32 cellular contexts compared by ENCODE assay signal in the genomic region with DNA sequence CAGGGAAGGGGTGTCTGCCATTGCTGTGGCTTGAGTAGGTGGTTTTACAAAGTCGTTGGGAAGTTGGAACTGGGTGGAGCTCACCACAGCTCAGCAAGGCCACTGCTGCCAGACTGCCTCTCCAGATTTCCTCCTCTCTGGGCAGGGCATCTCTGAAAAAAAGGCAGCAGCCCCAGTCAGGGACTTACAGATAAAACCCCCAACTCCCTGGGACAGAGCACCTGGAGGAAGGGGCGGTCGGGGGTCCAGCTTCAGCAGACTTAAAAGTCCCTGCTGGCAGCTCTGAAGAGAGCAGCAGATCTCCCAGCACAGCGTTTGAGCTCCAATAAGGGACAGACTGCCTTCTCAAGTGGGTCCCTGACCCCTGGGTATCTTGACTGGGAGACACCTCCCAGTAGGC.
"Had no signal": no experiment of that assay in that cellular context is flagged by ENCODE, and none has a peak within 500 bp of the region (broad histone marks: within the 10 kb centered on the region; RNA-seq: fewer than 3 reads in every experiment).

No MANE protein-coding gene starts in this region.

- FAIRE-seq: astrocyte, bronchial epithelial cell, colon had no signal

- H3K27ac ChIP-seq: adrenal gland, ascending aorta, body of pancreas, brain microvascular endothelial cell, breast epithelium, cardiac muscle cell had no signal

- H3K9me3 ChIP-seq: adrenal gland, ascending aorta, body of pancreas had no signal

- H3K4me3 ChIP-seq: adrenal gland, ascending aorta, body of pancreas, breast epithelium, cardiac muscle cell had no signal

- DNase-seq: activated effector memory CD4-positive, alpha-beta T cell treated with anti-CD3 and anti-CD28 coated beads, Interleukin-2, amount 50 U/mL, for 16 hours; activated effector memory CD4-positive, alpha-beta T cell treated with Interleukin-2 at 50 U/mL for 16 hours; activated gamma-delta T cell; activated gamma-delta T cell treated with Interleukin-2 at 50 U/mL for 16 hours; activated naive CD4-positive, alpha-beta T cell; activated naive CD4-positive, alpha-beta T cell treated with anti-CD3 and anti-CD28 coated beads for 36 hours; activated naive CD4-positive, alpha-beta T cell treated with anti-CD3 and anti-CD28 coated beads, Interleukin-2, amount 10 ng/mL, durations not matched to agents 7 days and 5 days; activated naive CD4-positive, alpha-beta T cell treated with anti-CD3 and anti-CD28 coated beads, Interleukin-2, amount 50 U/mL, for 16 hours; activated naive CD4-positive, alpha-beta T cell treated with Interleukin-2 at 50 U/mL for 16 hours; activated naive CD8-positive, alpha-beta T cell treated with anti-CD3 and anti-CD28 coated beads for 36 hours; activated naive CD8-positive, alpha-beta T cell treated with anti-CD3 and anti-CD28 coated beads, Interleukin-2, amount 10 ng/mL, durations not matched to agents 7 days and 5 days; activated naive CD8-positive, alpha-beta T cell treated with anti-CD3 and anti-CD28 coated beads, Interleukin-2, amount 50 U/mL, for 24 hours; activated T-cell treated with anti-CD3 and anti-CD28 coated beads, Interleukin-2, amount 50 U/mL, for 4 hours; activated T-cell treated with anti-CD3 and anti-CD28 coated beads, Interleukin-2, amount 50 U/mL, for 48 hours; activated T-cell treated with anti-CD3 and anti-CD28 coated beads, Interleukin-2, amount 50 U/mL, for 72 hours; adrenal gland; amniotic stem cell; amygdala; anterior cingulate cortex; body of pancreas; brain microvascular endothelial cell; caudate nucleus; central memory CD4-positive, alpha-beta T cell; cerebellar nuclear complex had no signal

- H3K27me3 ChIP-seq: adrenal gland, ascending aorta, body of pancreas, brain microvascular endothelial cell, cardiac muscle cell had no signal

- H3K36me3 ChIP-seq: adrenal gland, ascending aorta, brain microvascular endothelial cell, breast epithelium, cardiac muscle cell had no signal

- ATAC-seq: activated naive CD4-positive, alpha-beta T cell treated with anti-CD3 and anti-CD28 coated beads, Interleukin-2, amount 50 U/mL, for 72 hours; activated naive CD8-positive, alpha-beta T cell treated with anti-CD3 and anti-CD28 coated beads, Interleukin-2, amount 50 U/mL, for 24 hours; activated T-cell treated with anti-CD3 and anti-CD28 coated beads, Interleukin-2, amount 50 U/mL, for 4 hours; activated T-cell treated with anti-CD3 and anti-CD28 coated beads, Interleukin-2, amount 50 U/mL, for 72 hours; activated T-helper 17 cell treated with anti-CD3 and anti-CD28 coated beads, Interleukin-2, amount 50 U/mL, for 72 hours; body of pancreas had no signal

- H3K4me1 ChIP-seq: adrenal gland, ascending aorta, body of pancreas, breast epithelium had no signal
